In the genomic region with DNA sequence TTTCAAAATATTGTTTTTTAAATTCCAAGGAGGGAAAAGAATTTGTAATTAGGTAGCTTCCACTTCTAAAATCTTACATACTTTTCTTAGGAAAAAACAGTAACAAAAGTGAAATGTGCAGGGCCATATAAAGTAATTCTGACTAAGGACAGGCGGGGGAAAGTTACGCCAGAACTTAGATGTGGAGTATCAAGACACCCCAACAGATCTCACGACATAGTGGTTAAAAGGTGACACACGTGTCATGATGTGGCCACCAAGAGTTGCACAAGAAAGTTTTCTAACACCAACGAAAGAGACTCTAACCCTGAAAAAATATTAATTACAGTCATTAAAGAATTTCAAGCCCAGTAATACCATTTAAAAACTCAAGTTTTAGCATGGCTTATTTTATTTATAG, we compare ENCODE assay signal across 28 cellular contexts.
"Had no signal": no experiment of that assay in that cellular context is flagged by ENCODE, and none has a peak within 500 bp of the region (broad histone marks: within the 10 kb centered on the region; RNA-seq: fewer than 3 reads in every experiment).

No MANE protein-coding gene starts in this region.

- H3K27me3 ChIP-seq: ascending aorta, breast epithelium, cardiac muscle cell, colonic mucosa had no signal

- H3K9me3 ChIP-seq: ascending aorta, breast epithelium, colonic mucosa had no signal

- DNase-seq: activated CD4-positive, alpha-beta memory T cell treated with anti-CD3 and anti-CD28 coated beads, Interleukin-2, amount 10 ng/mL, durations not matched to agents 7 days and 5 days; activated CD4-positive, alpha-beta T cell treated with anti-CD3 and anti-CD28 coated beads for 1 hour; activated CD4-positive, alpha-beta T cell treated with anti-CD3 and anti-CD28 coated beads for 4 hours; activated CD4-positive, alpha-beta T cell treated with anti-CD3 and anti-CD28 coated beads, Interleukin-2, amount 10 ng/mL, durations not matched to agents 7 days and 5 days; activated CD4-positive, alpha-beta T cell treated with anti-CD3 and anti-CD28 coated beads, Interleukin-2, amount 50 U/mL, for 4 hours; activated CD8-positive, alpha-beta memory T cell treated with anti-CD3 and anti-CD28 coated beads, Interleukin-2, amount 50 U/mL, for 48 hours; activated gamma-delta T cell; activated naive CD4-positive, alpha-beta T cell; activated naive CD4-positive, alpha-beta T cell treated with anti-CD3 and anti-CD28 coated beads, Interleukin-2, amount 10 ng/mL, durations not matched to agents 7 days and 5 days; activated naive CD8-positive, alpha-beta T cell treated with anti-CD3 and anti-CD28 coated beads, Interleukin-2, amount 10 ng/mL, durations not matched to agents 7 days and 5 days; activated T-cell treated with anti-CD3 and anti-CD28 coated beads for 4 hours; activated T-cell treated with anti-CD3 and anti-CD28 coated beads, Interleukin-2, amount 50 U/mL, for 24 hours; activated T-cell treated with anti-CD3 and anti-CD28 coated beads, Interleukin-2, amount 50 U/mL, for 72 hours; central memory CD4-positive, alpha-beta T cell; cerebellar nuclear complex; colonic mucosa; effector memory CD4-positive, alpha-beta T cell; endodermal cell; foreskin fibroblast; head of caudate nucleus; T-helper 2 cell had no signal

- H3K27me3 Mint-ChIP-seq: activated CD4-positive, alpha-beta memory T cell treated with anti-CD3 and anti-CD28 coated beads, Interleukin-2, amount 10 ng/mL, durations not matched to agents 7 days and 5 days; activated CD4-positive, alpha-beta T cell treated with anti-CD3 and anti-CD28 coated beads, Interleukin-2, amount 10 ng/mL, durations not matched to agents 7 days and 5 days; activated naive CD4-positive, alpha-beta T cell treated with anti-CD3 and anti-CD28 coated beads, Interleukin-2, amount 10 ng/mL, durations not matched to agents 7 days and 5 days; activated naive CD8-positive, alpha-beta T cell treated with anti-CD3 and anti-CD28 coated beads, Interleukin-2, amount 10 ng/mL, durations not matched to agents 7 days and 5 days; activated T-cell treated with anti-CD3 and anti-CD28 coated beads, Interleukin-2, amount 50 U/mL, for 24 hours; brain had no signal

- H3K4me3 Mint-ChIP-seq: activated CD4-positive, alpha-beta memory T cell treated with anti-CD3 and anti-CD28 coated beads, Interleukin-2, amount 10 ng/mL, durations not matched to agents 7 days and 5 days; activated CD4-positive, alpha-beta T cell treated with anti-CD3 and anti-CD28 coated beads, Interleukin-2, amount 10 ng/mL, durations not matched to agents 7 days and 5 days; activated naive CD4-positive, alpha-beta T cell treated with anti-CD3 and anti-CD28 coated beads, Interleukin-2, amount 10 ng/mL, durations not matched to agents 7 days and 5 days; activated naive CD8-positive, alpha-beta T cell treated with anti-CD3 and anti-CD28 coated beads, Interleukin-2, amount 10 ng/mL, durations not matched to agents 7 days and 5 days; activated T-cell treated with anti-CD3 and anti-CD28 coated beads, Interleukin-2, amount 50 U/mL, for 24 hours; activated T-cell treated with anti-CD3 and anti-CD28 coated beads, Interleukin-2, amount 50 U/mL, for 72 hours; brain; endodermal cell; WTC11 had no signal

- H3K4me1 ChIP-seq: ascending aorta, breast epithelium, colonic mucosa had no signal

- H3K27ac ChIP-seq: ascending aorta, breast epithelium, cardiac muscle cell, colonic mucosa had no signal

- H3K4me3 ChIP-seq: ascending aorta, breast epithelium, cardiac muscle cell, colonic mucosa had no signal

- H3K4me1 Mint-ChIP-seq: activated CD4-positive, alpha-beta T cell treated with anti-CD3 and anti-CD28 coated beads, Interleukin-2, amount 10 ng/mL, durations not matched to agents 7 days and 5 days; activated naive CD4-positive, alpha-beta T cell treated with anti-CD3 and anti-CD28 coated beads, Interleukin-2, amount 10 ng/mL, durations not matched to agents 7 days and 5 days; activated naive CD8-positive, alpha-beta T cell treated with anti-CD3 and anti-CD28 coated beads, Interleukin-2, amount 10 ng/mL, durations not matched to agents 7 days and 5 days; WTC11 had no signal

- ATAC-seq: activated naive CD4-positive, alpha-beta T cell treated with anti-CD3 and anti-CD28 coated beads, Interleukin-2, amount 50 U/mL, for 72 hours; activated T-cell treated with anti-CD3 and anti-CD28 coated beads, Interleukin-2, amount 50 U/mL, for 72 hours; esophagus mucosa; WTC11 had no signal

- H3K27ac Mint-ChIP-seq: activated CD4-positive, alpha-beta memory T cell treated with anti-CD3 and anti-CD28 coated beads, Interleukin-2, amount 10 ng/mL, durations not matched to agents 7 days and 5 days; activated CD4-positive, alpha-beta T cell treated with anti-CD3 and anti-CD28 coated beads, Interleukin-2, amount 10 ng/mL, durations not matched to agents 7 days and 5 days; activated naive CD4-positive, alpha-beta T cell treated with anti-CD3 and anti-CD28 coated beads, Interleukin-2, amount 10 ng/mL, durations not matched to agents 7 days and 5 days; activated naive CD4-positive, alpha-beta T cell treated with anti-CD3 and anti-CD28 coated beads, Interleukin-2, amount 50 U/mL, for 72 hours; activated naive CD8-positive, alpha-beta T cell treated with anti-CD3 and anti-CD28 coated beads, Interleukin-2, amount 10 ng/mL, durations not matched to agents 7 days and 5 days; activated T-cell treated with anti-CD3 and anti-CD28 coated beads, Interleukin-2, amount 50 U/mL, for 24 hours; activated T-cell treated with anti-CD3 and anti-CD28 coated beads, Interleukin-2, amount 50 U/mL, for 72 hours; brain; endodermal cell; WTC11 had no signal
